2 cellular contexts compared by ENCODE assay signal in the genomic region with DNA sequence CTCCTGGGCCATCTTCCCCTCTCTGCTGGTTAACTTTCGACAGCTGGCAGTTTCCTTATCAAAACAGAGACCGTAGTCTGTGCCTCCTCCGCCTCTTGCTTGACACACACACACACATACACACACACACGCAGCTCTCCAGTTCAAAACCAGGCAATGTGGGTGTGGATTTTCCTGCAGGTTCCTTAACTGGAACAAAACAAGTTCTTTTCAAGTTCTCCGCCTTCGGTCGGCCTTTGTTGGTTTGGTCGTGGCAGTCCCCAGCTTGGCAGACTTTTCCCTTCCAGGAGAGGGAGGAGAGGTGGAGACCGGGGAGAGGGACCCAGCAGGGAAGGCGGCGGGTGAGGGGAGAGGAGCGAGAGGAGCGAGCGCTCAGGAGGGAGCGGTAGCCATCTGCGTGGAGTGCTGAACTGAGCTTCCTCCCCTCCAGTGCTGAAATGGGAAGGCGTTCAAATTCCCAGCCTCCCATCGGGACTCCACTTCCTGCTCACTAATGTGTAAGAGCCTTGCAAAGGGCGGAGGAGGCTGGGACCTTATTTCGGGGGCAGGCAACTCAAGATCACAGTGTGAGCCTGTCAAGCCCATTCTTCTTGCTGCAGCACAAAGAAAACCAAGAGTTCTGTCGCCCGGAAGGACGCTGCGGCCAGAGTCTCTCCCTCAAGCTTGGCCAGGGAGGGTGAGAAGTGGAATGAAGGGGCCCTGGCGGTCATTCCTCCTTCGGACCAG.
TF ChIP-seq lines count a peak whose summit lies in the region.

No MANE protein-coding gene starts in this region.

TF ChIP-seq in IMR-90, 13 proteins besides CTCF, POLR2A, EP300 and RAD21:
- TF ChIP-seq MXI1 (IDR thresholded peaks at IDR 0.05; ENCODE audit: borderline replicate concordance, low read depth, low read length): peak; percentile 99
- TF ChIP-seq RFX5 (IDR thresholded peaks at IDR 0.05; ENCODE audit: low read depth, low read length): no peak
- no peak for TF ChIP-seq CHD1 (IDR thresholded peaks at IDR 0.05; ENCODE audit: low read depth, low read length)
- TF ChIP-seq RCOR1 (IDR thresholded peaks at IDR 0.05; ENCODE audit: insufficient replicate concordance, low read length): no peak
- peak; percentile 66 for TF ChIP-seq MAZ (IDR thresholded peaks at IDR 0.05; ENCODE audit: borderline replicate concordance, low read depth, low read length)
- no peak for TF ChIP-seq BHLHE40 (IDR thresholded peaks at IDR 0.05; ENCODE audit: low read depth, low read length)
- peak; percentile 4; the same call in 1 of the 2 replicates for TF ChIP-seq SMC3 (IDR thresholded peaks at IDR 0.05; ENCODE audit: low read depth, low read length)
- TF ChIP-seq CEBPB (IDR thresholded peaks at IDR 0.05; ENCODE audit: low read depth, low read length): no peak
- TF ChIP-seq, protein P1, sequence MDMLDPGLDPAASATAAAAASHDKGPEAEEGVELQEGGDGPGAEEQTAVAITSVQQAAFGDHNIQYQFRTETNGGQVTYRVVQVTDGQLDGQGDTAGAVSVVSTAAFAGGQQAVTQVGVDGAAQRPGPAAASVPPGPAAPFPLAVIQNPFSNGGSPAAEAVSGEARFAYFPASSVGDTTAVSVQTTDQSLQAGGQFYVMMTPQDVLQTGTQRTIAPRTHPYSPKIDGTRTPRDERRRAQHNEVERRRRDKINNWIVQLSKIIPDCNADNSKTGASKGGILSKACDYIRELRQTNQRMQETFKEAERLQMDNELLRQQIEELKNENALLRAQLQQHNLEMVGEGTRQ (IDR thresholded peaks at IDR 0.05; ENCODE audit: low read depth, low read length): no peak
- TF ChIP-seq FOS (IDR thresholded peaks at IDR 0.05; ENCODE audit: low read depth, low read length): no peak
- no peak for TF ChIP-seq NFE2L2 (IDR thresholded peaks at IDR 0.05; ENCODE audit: low read depth, low read length)

TF ChIP-seq in neural cell, 6 proteins besides CTCF, POLR2A, EP300 and RAD21:
- TF ChIP-seq EZH2 (IDR thresholded peaks at IDR 0.05; ENCODE audit: borderline replicate concordance, insufficient read depth, low read length, poor library complexity, severe bottlenecking) (no peak), SMC3 (conservative IDR thresholded peaks at IDR 0.05; ENCODE audit: poor library complexity) (no peak), MXI1 (conservative IDR thresholded peaks at IDR 0.05; ENCODE audit: poor library complexity, severe bottlenecking) (no peak), POLR2AphosphoS5 (IDR thresholded peaks at IDR 0.05) (no peak), TAF1 (IDR thresholded peaks at IDR 0.05; ENCODE audit: low read depth) (no peak)
- TF ChIP-seq, protein P2, sequence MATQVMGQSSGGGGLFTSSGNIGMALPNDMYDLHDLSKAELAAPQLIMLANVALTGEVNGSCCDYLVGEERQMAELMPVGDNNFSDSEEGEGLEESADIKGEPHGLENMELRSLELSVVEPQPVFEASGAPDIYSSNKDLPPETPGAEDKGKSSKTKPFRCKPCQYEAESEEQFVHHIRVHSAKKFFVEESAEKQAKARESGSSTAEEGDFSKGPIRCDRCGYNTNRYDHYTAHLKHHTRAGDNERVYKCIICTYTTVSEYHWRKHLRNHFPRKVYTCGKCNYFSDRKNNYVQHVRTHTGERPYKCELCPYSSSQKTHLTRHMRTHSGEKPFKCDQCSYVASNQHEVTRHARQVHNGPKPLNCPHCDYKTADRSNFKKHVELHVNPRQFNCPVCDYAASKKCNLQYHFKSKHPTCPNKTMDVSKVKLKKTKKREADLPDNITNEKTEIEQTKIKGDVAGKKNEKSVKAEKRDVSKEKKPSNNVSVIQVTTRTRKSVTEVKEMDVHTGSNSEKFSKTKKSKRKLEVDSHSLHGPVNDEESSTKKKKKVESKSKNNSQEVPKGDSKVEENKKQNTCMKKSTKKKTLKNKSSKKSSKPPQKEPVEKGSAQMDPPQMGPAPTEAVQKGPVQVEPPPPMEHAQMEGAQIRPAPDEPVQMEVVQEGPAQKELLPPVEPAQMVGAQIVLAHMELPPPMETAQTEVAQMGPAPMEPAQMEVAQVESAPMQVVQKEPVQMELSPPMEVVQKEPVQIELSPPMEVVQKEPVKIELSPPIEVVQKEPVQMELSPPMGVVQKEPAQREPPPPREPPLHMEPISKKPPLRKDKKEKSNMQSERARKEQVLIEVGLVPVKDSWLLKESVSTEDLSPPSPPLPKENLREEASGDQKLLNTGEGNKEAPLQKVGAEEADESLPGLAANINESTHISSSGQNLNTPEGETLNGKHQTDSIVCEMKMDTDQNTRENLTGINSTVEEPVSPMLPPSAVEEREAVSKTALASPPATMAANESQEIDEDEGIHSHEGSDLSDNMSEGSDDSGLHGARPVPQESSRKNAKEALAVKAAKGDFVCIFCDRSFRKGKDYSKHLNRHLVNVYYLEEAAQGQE (IDR thresholded peaks at IDR 0.05; ENCODE audit: borderline replicate concordance): no peak
